2 cellular contexts compared by ENCODE assay signal in the genomic region with DNA sequence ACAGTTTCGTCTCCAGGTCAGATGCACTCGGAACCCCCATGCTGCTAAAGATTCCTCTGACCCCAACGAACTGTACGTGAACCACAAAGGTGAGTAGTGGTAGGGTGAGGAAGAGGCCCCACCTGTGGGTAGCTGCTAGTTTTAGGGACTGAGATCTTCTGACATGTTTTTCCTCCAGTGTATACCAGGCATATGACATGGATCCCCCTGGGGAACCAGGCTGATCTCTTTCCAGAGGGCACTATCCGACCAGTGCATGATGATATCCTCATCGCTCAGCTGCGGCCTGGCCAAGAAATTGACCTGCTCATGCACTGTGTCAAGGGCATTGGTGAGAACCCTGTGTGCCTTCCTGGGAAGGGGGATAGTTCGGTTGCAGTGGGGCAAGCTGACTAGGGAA.
A peak's percentile ranks its signal among the peaks of the same experiment; 100 is the strongest.
TF ChIP-seq lines count a peak whose summit lies in the region.

No MANE protein-coding gene starts in this region.

TF ChIP-seq in HEK293, 187 proteins besides CTCF, POLR2A, EP300 and RAD21:
- TF ChIP-seq ZNF138 (tag by site-specific recombination; IDR thresholded peaks at IDR 0.05; ENCODE audit: borderline replicate concordance) (no peak), ZNF692 (tag by site-specific recombination; IDR thresholded peaks at IDR 0.05) (peak; percentile 60; the same call in 1 of the 2 replicates), MYNN (tag by site-specific recombination; IDR thresholded peaks at IDR 0.05; ENCODE audit: borderline replicate concordance) (no peak), ZNF2 (tag by site-specific recombination; IDR thresholded peaks at IDR 0.05) (no peak), ZFP69B (tag by site-specific recombination; IDR thresholded peaks at IDR 0.05) (0 out of 2 replicates have a peak, but pooled peaks have one; percentile 9)
- TF ChIP-seq, protein P1, sequence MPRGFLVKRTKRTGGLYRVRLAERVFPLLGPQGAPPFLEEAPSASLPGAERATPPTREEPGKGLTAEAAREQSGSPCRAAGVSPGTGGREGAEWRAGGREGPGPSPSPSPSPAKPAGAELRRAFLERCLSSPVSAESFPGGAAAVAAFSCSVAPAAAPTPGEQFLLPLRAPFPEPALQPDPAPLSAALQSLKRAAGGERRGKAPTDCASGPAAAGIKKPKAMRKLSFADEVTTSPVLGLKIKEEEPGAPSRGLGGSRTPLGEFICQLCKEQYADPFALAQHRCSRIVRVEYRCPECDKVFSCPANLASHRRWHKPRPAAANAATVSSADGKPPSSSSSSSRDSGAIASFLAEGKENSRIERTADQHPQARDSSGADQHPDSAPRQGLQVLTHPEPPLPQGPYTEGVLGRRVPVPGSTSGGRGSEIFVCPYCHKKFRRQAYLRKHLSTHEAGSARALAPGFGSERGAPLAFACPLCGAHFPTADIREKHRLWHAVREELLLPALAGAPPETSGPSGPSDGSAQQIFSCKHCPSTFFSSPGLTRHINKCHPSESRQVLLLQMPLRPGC (tag by site-specific recombination; IDR thresholded peaks at IDR 0.05): no peak
- TF ChIP-seq, protein P2, sequence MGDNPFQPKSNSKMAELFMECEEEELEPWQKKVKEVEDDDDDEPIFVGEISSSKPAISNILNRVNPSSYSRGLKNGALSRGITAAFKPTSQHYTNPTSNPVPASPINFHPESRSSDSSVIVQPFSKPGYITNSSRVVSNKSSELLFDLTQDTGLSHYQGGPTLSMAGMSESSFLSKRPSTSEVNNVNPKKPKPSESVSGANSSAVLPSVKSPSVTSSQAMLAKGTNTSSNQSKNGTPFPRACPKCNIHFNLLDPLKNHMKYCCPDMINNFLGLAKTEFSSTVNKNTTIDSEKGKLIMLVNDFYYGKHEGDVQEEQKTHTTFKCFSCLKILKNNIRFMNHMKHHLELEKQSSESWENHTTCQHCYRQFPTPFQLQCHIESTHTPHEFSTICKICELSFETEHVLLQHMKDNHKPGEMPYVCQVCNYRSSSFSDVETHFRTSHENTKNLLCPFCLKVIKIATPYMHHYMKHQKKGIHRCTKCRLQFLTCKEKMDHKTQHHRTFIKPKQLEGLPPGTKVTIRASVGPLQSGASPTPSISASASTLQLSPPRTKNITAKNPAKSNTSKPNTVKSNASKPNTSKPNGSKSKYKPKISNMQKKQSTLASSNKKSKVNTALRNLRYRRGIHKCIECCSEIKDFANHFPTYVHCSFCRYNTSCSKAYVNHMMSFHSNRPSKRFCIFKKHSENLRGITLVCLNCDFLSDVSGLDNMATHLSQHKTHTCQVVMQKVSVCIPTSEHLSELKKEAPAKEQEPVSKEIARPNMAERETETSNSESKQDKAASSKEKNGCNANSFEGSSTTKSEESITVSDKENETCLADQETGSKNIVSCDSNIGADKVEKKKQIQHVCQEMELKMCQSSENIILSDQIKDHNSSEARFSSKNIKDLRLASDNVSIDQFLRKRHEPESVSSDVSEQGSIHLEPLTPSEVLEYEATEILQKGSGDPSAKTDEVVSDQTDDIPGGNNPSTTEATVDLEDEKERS (tag by site-specific recombination; IDR thresholded peaks at IDR 0.05): no peak
- TF ChIP-seq, protein P3, sequence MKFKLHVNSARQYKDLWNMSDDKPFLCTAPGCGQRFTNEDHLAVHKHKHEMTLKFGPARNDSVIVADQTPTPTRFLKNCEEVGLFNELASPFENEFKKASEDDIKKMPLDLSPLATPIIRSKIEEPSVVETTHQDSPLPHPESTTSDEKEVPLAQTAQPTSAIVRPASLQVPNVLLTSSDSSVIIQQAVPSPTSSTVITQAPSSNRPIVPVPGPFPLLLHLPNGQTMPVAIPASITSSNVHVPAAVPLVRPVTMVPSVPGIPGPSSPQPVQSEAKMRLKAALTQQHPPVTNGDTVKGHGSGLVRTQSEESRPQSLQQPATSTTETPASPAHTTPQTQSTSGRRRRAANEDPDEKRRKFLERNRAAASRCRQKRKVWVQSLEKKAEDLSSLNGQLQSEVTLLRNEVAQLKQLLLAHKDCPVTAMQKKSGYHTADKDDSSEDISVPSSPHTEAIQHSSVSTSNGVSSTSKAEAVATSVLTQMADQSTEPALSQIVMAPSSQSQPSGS (tag by site-specific recombination; IDR thresholded peaks at IDR 0.05; ENCODE audit: low read depth): no peak

TF ChIP-seq in K562, 482 proteins besides CTCF, POLR2A, EP300 and RAD21:
- TF ChIP-seq RFX7 (CRISPR knock-in tag; IDR thresholded peaks at IDR 0.05) (no peak), HDAC6 (IDR thresholded peaks at IDR 0.05; ENCODE audit: low read depth, low read length) (no peak), RBFOX2 (IDR thresholded peaks at IDR 0.05; ENCODE audit: low read depth, low read length) (peak; percentile 41; the same call in 1 of the 2 replicates), RB1 (IDR thresholded peaks at IDR 0.05; ENCODE audit: low read depth) (no peak), BDP1 (IDR thresholded peaks at IDR 0.05; ENCODE audit: insufficient read depth, insufficient read length) (no peak), POLR2AphosphoS2 (IDR thresholded peaks at IDR 0.05; ENCODE audit: low read length) (peak; percentile 85), ZNF696 (CRISPR knock-in tag; conservative IDR thresholded peaks at IDR 0.05) (no peak), SUPT5H (IDR thresholded peaks at IDR 0.05) (peak; percentile 59; the same call in 1 of the 2 replicates), POLR2B (IDR thresholded peaks at IDR 0.05; ENCODE audit: low read depth, partially characterized antibody) (peak; percentile 39), KLF10 (CRISPR knock-in tag; IDR thresholded peaks at IDR 0.05) (no peak), SETDB1 (IDR thresholded peaks at IDR 0.05; ENCODE audit: low read length) (no peak), HNRNPK (IDR thresholded peaks at IDR 0.05; ENCODE audit: low read depth, low read length, poor library complexity, severe bottlenecking) (no peak), CGGBP1 (CRISPR knock-in tag; IDR thresholded peaks at IDR 0.05) (no peak), TCF7 (IDR thresholded peaks at IDR 0.05; ENCODE audit: borderline replicate concordance) (no peak)
- TF ChIP-seq, protein P4, sequence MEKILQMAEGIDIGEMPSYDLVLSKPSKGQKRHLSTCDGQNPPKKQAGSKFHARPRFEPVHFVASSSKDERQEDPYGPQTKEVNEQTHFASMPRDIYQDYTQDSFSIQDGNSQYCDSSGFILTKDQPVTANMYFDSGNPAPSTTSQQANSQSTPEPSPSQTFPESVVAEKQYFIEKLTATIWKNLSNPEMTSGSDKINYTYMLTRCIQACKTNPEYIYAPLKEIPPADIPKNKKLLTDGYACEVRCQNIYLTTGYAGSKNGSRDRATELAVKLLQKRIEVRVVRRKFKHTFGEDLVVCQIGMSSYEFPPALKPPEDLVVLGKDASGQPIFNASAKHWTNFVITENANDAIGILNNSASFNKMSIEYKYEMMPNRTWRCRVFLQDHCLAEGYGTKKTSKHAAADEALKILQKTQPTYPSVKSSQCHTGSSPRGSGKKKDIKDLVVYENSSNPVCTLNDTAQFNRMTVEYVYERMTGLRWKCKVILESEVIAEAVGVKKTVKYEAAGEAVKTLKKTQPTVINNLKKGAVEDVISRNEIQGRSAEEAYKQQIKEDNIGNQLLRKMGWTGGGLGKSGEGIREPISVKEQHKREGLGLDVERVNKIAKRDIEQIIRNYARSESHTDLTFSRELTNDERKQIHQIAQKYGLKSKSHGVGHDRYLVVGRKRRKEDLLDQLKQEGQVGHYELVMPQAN (IDR thresholded peaks at IDR 0.05; ENCODE audit: borderline replicate concordance): no peak
- TF ChIP-seq, protein P5, sequence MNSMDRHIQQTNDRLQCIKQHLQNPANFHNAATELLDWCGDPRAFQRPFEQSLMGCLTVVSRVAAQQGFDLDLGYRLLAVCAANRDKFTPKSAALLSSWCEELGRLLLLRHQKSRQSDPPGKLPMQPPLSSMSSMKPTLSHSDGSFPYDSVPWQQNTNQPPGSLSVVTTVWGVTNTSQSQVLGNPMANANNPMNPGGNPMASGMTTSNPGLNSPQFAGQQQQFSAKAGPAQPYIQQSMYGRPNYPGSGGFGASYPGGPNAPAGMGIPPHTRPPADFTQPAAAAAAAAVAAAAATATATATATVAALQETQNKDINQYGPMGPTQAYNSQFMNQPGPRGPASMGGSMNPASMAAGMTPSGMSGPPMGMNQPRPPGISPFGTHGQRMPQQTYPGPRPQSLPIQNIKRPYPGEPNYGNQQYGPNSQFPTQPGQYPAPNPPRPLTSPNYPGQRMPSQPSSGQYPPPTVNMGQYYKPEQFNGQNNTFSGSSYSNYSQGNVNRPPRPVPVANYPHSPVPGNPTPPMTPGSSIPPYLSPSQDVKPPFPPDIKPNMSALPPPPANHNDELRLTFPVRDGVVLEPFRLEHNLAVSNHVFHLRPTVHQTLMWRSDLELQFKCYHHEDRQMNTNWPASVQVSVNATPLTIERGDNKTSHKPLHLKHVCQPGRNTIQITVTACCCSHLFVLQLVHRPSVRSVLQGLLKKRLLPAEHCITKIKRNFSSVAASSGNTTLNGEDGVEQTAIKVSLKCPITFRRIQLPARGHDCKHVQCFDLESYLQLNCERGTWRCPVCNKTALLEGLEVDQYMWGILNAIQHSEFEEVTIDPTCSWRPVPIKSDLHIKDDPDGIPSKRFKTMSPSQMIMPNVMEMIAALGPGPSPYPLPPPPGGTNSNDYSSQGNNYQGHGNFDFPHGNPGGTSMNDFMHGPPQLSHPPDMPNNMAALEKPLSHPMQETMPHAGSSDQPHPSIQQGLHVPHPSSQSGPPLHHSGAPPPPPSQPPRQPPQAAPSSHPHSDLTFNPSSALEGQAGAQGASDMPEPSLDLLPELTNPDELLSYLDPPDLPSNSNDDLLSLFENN (IDR thresholded peaks at IDR 0.05; ENCODE audit: low read depth in 2 of 2, low read length in 2 of 2): peak in 1 of 2 experiments; percentile 33; a peak in 1 of 4 replicates
